12 cellular contexts compared by ENCODE assay signal in the genomic region with DNA sequence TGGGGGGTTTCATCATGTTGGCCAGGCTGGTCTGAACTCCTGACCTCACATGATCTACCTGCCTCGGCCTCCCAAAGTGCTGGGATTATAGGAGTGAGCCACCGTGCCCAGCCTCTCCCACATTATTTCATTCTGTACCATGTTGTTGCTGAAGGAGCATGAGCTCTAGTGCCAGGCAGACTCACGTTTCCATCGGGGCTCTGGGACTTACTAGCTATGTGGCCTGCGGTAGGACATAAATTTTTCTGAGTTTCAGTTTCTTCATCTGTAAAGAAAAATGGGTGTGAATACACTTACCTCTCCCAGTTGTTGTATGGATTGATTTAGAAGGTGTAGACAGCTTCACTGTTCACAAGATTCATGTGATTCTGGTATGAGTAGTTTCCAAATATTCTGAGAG. TPM values are rescaled to one million over a fixed set of nuclear protein-coding genes. Genes with fewer than 3 reads are reported as not detected.
DNase-seq lines count a peak whose midpoint lies in the region; ATAC-seq and TF ChIP-seq lines count a peak whose summit lies in the region.
"Had no signal": no experiment of that assay in that cellular context is flagged by ENCODE, and none has a peak within 500 bp of the region (broad histone marks: within the 10 kb centered on the region; RNA-seq: fewer than 3 reads in every experiment).

No MANE protein-coding gene starts in this region.

- no peak for DNase-seq in CD8-positive, alpha-beta T cell
- DNase-seq in retina (no peak), GM19240 (ENCODE audit: insufficient read length, low spot score) (no peak), NCI-H1092 treated with DMSO at 0.1 percent for 48 hours (lab: John Stamatoyannopoulos, UW) (no peak)
- DNase-seq: activated CD8-positive, alpha-beta memory T cell treated with anti-CD3 and anti-CD28 coated beads for 24 hours; stimulated activated CD8-positive, alpha-beta memory T cell treated with anti-CD3 and anti-CD28 coated beads, Interleukin-4, amount 100 ng/mL, for 48 hours had no signal

- peaks cover 10% of the 10 kb centered on the region for H3K4me1 Mint-ChIP-seq in CD8-positive, alpha-beta T cell (ENCODE audit: low read depth)
- peaks cover 13% of the 10 kb centered on the region for H3K4me1 Mint-ChIP-seq in activated naive CD8-positive, alpha-beta T cell (ENCODE audit: low read depth)

- no peaks in the 10 kb centered on the region for H3K9me3 ChIP-seq in CD8-positive, alpha-beta T cell (ENCODE audit: low read length)

- no peaks in the 10 kb centered on the region for H3K9me3 Mint-ChIP-seq in CD8-positive, alpha-beta T cell
- H3K9me3 Mint-ChIP-seq in activated naive CD8-positive, alpha-beta T cell (ENCODE audit: low read depth) = no peaks in the 10 kb centered on the region

- no peaks in the 10 kb centered on the region for H3K36me3 ChIP-seq in CD8-positive, alpha-beta T cell (ENCODE audit: insufficient read depth, low read length)

- H3K27ac Mint-ChIP-seq in CD8-positive, alpha-beta T cell = peak overlapping the region; percentile 78
- peak overlapping the region; percentile 16 for H3K27ac Mint-ChIP-seq in activated naive CD8-positive, alpha-beta T cell

- no peak overlapping the region for H3K27ac ChIP-seq in CD8-positive, alpha-beta T cell (ENCODE audit: low read depth, low read length)
- H3K27ac ChIP-seq: RWPE1 had no signal

- no peak overlapping the region for H3K4me3 Mint-ChIP-seq in CD8-positive, alpha-beta T cell
- no peak overlapping the region for H3K4me3 Mint-ChIP-seq in activated naive CD8-positive, alpha-beta T cell

- H3K27me3 ChIP-seq in CD8-positive, alpha-beta T cell (ENCODE audit: insufficient read depth, low read length) = no peaks in the 10 kb centered on the region

- POLR2A ChIA-PET in CD8-positive, alpha-beta T cell (lab: Charles Lee) = no interaction called here

- no peaks in the 10 kb centered on the region for H3K36me3 Mint-ChIP-seq in CD8-positive, alpha-beta T cell
- H3K36me3 Mint-ChIP-seq in activated naive CD8-positive, alpha-beta T cell = no peaks in the 10 kb centered on the region

- TF ChIP-seq CTCF in CD8-positive, alpha-beta T cell (IDR thresholded peaks at IDR 0.05) = no peak

- intact Hi-C loops in CD8-positive, alpha-beta T cell (cut with DNase I, micrococcal nuclease) = loop anchor here in 1 of 2 experiments (1.0 kb wide), 1 partner anchor 65 kb away; no protein-coding TSS in a partner anchor

- ATAC-seq in CD8-positive, alpha-beta T cell = no peak
- peak; percentile 26 for ATAC-seq in GM19043 (IDR thresholded peaks at IDR 0.05; ENCODE audit: low read depth, unreplicated experiment)
- peak; percentile 21 for ATAC-seq in HG03025 (IDR thresholded peaks at IDR 0.05; ENCODE audit: low FRiP score, unreplicated experiment)
- no peak for ATAC-seq in HG03097 (IDR thresholded peaks at IDR 0.05; ENCODE audit: low FRiP score, unreplicated experiment)
- ATAC-seq: K562 had no signal

- CTCF ChIA-PET in CD8-positive, alpha-beta T cell (lab: Charles Lee) = interaction anchor here (0.6 to 2.5 kb wide), 5 partner anchors 10 to 28 kb away, joined by 3 to 8 read pairs (median 4); no protein-coding TSS in a partner anchor

- H3K4me3 ChIP-seq in CD8-positive, alpha-beta T cell (ENCODE audit: low read depth, low read length) = no peak overlapping the region
- H3K4me3 ChIP-seq: K562 had no signal

- peaks cover 6% of the 10 kb centered on the region for H3K27me3 Mint-ChIP-seq in CD8-positive, alpha-beta T cell (ENCODE audit: low read depth)
- H3K27me3 Mint-ChIP-seq in activated naive CD8-positive, alpha-beta T cell = peaks cover 11% of the 10 kb centered on the region

- no peaks in the 10 kb centered on the region for H3K4me1 ChIP-seq in CD8-positive, alpha-beta T cell (ENCODE audit: insufficient read depth, low read length)

RNA-seq across cellular contexts. Expression of a gene that starts 30.8 kb away (rescaled TPM):
- total RNA-seq in CD8-positive, alpha-beta T cell = 1 to 10 TPM; 2.3 to 2.4 TPM

RNA-seq across cellular contexts. Expression of a gene that starts 37.1 kb away (rescaled TPM):
- not detected for total RNA-seq in CD8-positive, alpha-beta T cell
- total RNA-seq: K562 had no signal

RNA-seq across cellular contexts. Expression of a gene that starts 54.7 kb away (rescaled TPM):
- not detected for total RNA-seq in CD8-positive, alpha-beta T cell
- total RNA-seq: K562 had no signal

RNA-seq across cellular contexts. Expression of a gene that starts 58.2 kb away (rescaled TPM):
- not detected for total RNA-seq in CD8-positive, alpha-beta T cell
- total RNA-seq: K562 had no signal

Comparison
In these comparisons a context has a peak if more than half of its experiments do, and no peak if none do; other contexts are left out.
1. ATAC-seq: peak in GM19043 (single experiment) and HG03025 (single experiment); none in CD8-positive, alpha-beta T cell (single experiment) and HG03097 (single experiment).